Comparison of ENCODE assay signal across 24 cellular contexts in genomic region chr14:96781371-96781770, GRCh38.
"Had no signal": no experiment of that assay in that cellular context is flagged by ENCODE, and none has a peak within 500 bp of the region (broad histone marks: within the 10 kb centered on the region; RNA-seq: fewer than 3 reads in every experiment).

No MANE protein-coding gene starts in this region.

- H3K79me2 ChIP-seq: hepatocyte had no signal

- H3K4me3 ChIP-seq: colonic mucosa, coronary artery, dorsolateral prefrontal cortex, esophagus squamous epithelium, gastrocnemius medialis, gastroesophageal sphincter, heart left ventricle, heart right ventricle, hepatocyte had no signal

- H3K9me3 ChIP-seq: colonic mucosa, esophagus squamous epithelium, gastrocnemius medialis, gastroesophageal sphincter, heart left ventricle, heart right ventricle had no signal

- H3K36me3 ChIP-seq: colonic mucosa, esophagus squamous epithelium, gastrocnemius medialis, gastroesophageal sphincter, heart left ventricle, heart right ventricle had no signal

- H3K4me2 ChIP-seq: hepatocyte had no signal

- H3K4me1 ChIP-seq: colonic mucosa, esophagus squamous epithelium, gastrocnemius medialis, gastroesophageal sphincter had no signal

- H3K27ac ChIP-seq: colonic mucosa, coronary artery, dorsolateral prefrontal cortex, epithelial cell of prostate, esophagus squamous epithelium, foreskin keratinocyte, gastrocnemius medialis, gastroesophageal sphincter, heart left ventricle, heart right ventricle, hepatocyte had no signal

- ATAC-seq: effector memory CD8-positive, alpha-beta T cell; esophagus mucosa; foreskin keratinocyte; gastrocnemius medialis; gastroesophageal sphincter; heart left ventricle; heart right ventricle had no signal

- H2AFZ ChIP-seq: hepatocyte had no signal

- H3K4me3 Mint-ChIP-seq: dendritic cell treated with granulocyte-macrophage colony-stimulating factor and Interleukin-4, amounts not matched to agents 40 ng/mL and 50 ng/mL, for 4 days; effector memory CD8-positive, alpha-beta T cell; endodermal cell had no signal

- H3K27me3 ChIP-seq: colonic mucosa, foreskin keratinocyte, gastrocnemius medialis, hepatocyte had no signal

- H3K9me3 Mint-ChIP-seq: dendritic cell treated with granulocyte-macrophage colony-stimulating factor and Interleukin-4, amounts not matched to agents 40 ng/mL and 50 ng/mL, for 4 days; effector memory CD8-positive, alpha-beta T cell; endodermal cell had no signal

- H3K27ac Mint-ChIP-seq: dendritic cell treated with granulocyte-macrophage colony-stimulating factor and Interleukin-4, amounts not matched to agents 40 ng/mL and 50 ng/mL, for 4 days; effector memory CD8-positive, alpha-beta T cell; endodermal cell had no signal

- DNase-seq: colonic mucosa; cortex of kidney; dermis blood vessel endothelial cell; dorsolateral prefrontal cortex; effector CD4-positive, alpha-beta T cell; effector CD8-positive, alpha-beta T cell; effector memory CD4-positive, alpha-beta T cell; effector memory CD8-positive, alpha-beta T cell; endodermal cell; erythroblast; esophagus squamous epithelium; foreskin fibroblast; foreskin keratinocyte; foreskin melanocyte; gastrocnemius medialis; glutamatergic neuron; heart left ventricle; heart right ventricle had no signal
